In genomic region chr7:50145801-50146338, GRCh38 we compare ENCODE assay signal across 15 cellular contexts. TPM values are rescaled to one million over a fixed set of nuclear protein-coding genes. Genes with fewer than 3 reads are reported as not detected.
DNase-seq lines count a peak whose midpoint lies in the region; ATAC-seq and TF ChIP-seq lines count a peak whose summit lies in the region.
"Had no signal": no experiment of that assay in that cellular context is flagged by ENCODE, and none has a peak within 500 bp of the region (broad histone marks: within the 10 kb centered on the region; RNA-seq: fewer than 3 reads in every experiment).

No MANE protein-coding gene starts in this region.

- no peaks in the 10 kb centered on the region for H3K9me2 ChIP-seq in GM23248 (ENCODE audit: insufficient read depth)

- peak overlapping the region; percentile 13 for H3K27ac Mint-ChIP-seq in activated CD8-positive, alpha-beta memory T cell treated with anti-CD3 and anti-CD28 coated beads, Interleukin-2, amount 10 ng/mL, durations not matched to agents 7 days and 5 days
- H3K27ac Mint-ChIP-seq in stimulated activated memory B cell treated with anti-CD40 and anti-IgM and Interleukin-4, amounts not matched to agents 10 μg/mL and 1 μg/mL and 100 μg/mL, for 72 hours = peak overlapping the region; percentile 94
- H3K27ac Mint-ChIP-seq in CD14-positive monocyte = no peak overlapping the region

- H3K27me3 Mint-ChIP-seq in activated CD8-positive, alpha-beta memory T cell treated with anti-CD3 and anti-CD28 coated beads, Interleukin-2, amount 10 ng/mL, durations not matched to agents 7 days and 5 days = peaks cover 5% of the 10 kb centered on the region
- H3K27me3 Mint-ChIP-seq in stimulated activated memory B cell treated with anti-CD40 and anti-IgM and Interleukin-4, amounts not matched to agents 10 μg/mL and 1 μg/mL and 100 μg/mL, for 72 hours = no peaks in the 10 kb centered on the region
- peaks cover 0 to 4% (median 2%) of the 10 kb centered on the region in 3 donors for H3K27me3 Mint-ChIP-seq in CD14-positive monocyte (ENCODE audit: low read depth in 3 of 3)

- H2AFZ ChIP-seq in GM23248 = no peak overlapping the region

- no peak for TF ChIP-seq POLR2A in heart left ventricle (IDR thresholded peaks at IDR 0.05)

- H3K4me1 ChIP-seq in GM23248 (ENCODE audit: insufficient read depth) (no peaks in the 10 kb centered on the region), heart left ventricle (peaks cover 0 to 4% (median 0%) of the 10 kb centered on the region in 12 donors)
- H3K4me1 ChIP-seq: A549, breast epithelium, esophagus muscularis mucosa had no signal

- CTCF ChIA-PET in activated CD8-positive, alpha-beta memory T cell treated with anti-CD3 and anti-CD28 coated beads, Interleukin-2, amount 10 ng/mL, durations not matched to agents 7 days and 5 days (lab: Charles Lee) = interaction anchor here (1.1 to 4.1 kb wide), 3 partner anchors 59 to 272 kb away, joined by 4 to 27 read pairs (median 5); no protein-coding TSS in a partner anchor

- H3K9me3 Mint-ChIP-seq in activated CD8-positive, alpha-beta memory T cell treated with anti-CD3 and anti-CD28 coated beads, Interleukin-2, amount 10 ng/mL, durations not matched to agents 7 days and 5 days (ENCODE audit: low read depth) = no peaks in the 10 kb centered on the region
- H3K9me3 Mint-ChIP-seq in stimulated activated memory B cell treated with anti-CD40 and anti-IgM and Interleukin-4, amounts not matched to agents 10 μg/mL and 1 μg/mL and 100 μg/mL, for 72 hours = no peaks in the 10 kb centered on the region
- no peaks in the 10 kb centered on the region for H3K9me3 Mint-ChIP-seq in CD14-positive monocyte

- H3F3A ChIP-seq in GM23248 (ENCODE audit: insufficient read depth) = no peaks in the 10 kb centered on the region

- 14 to 24% methylated on average over 2 of the region's 2 CpGs for WGBS in GM23248 (ENCODE audit: low coverage in 1 of 2, low lambda C conversion rate in 2 of 2, missing lambda C conversion rate in 2 of 2), 2 experiments
- 52 to 70% (median 63%) methylated on average over 2 of the region's 2 CpGs for WGBS in heart left ventricle, 4 donors

- H3K4me2 ChIP-seq in GM23248 (ENCODE audit: unreplicated experiment) = no peak overlapping the region
- H3K4me2 ChIP-seq: A549 had no signal

- H3K27ac ChIP-seq in GM23248 (no peak overlapping the region), heart left ventricle (no peak overlapping the region)
- H3K27ac ChIP-seq: A549, breast epithelium, esophagus muscularis mucosa had no signal

- intact Hi-C loops in CD14-positive monocyte (cut with micrococcal nuclease) = loop anchor here in 1 of 2 donors (5.0 kb wide), 1 partner anchor 226 kb away; no protein-coding TSS in a partner anchor
- intact Hi-C loops in heart left ventricle (cut with DNase I) = loop anchor here in 5 of 10 donors (5.0 to 10.0 kb wide), 4 partner anchors 269 to 1019 kb away; no protein-coding TSS in a partner anchor

- H3K4me3 ChIP-seq in GM23248 (no peak overlapping the region), heart left ventricle (no peak overlapping the region)
- H3K4me3 ChIP-seq: A549, breast epithelium, esophagus muscularis mucosa had no signal

- ATAC-seq in activated CD8-positive, alpha-beta memory T cell treated with anti-CD3 and anti-CD28 coated beads, Interleukin-2, amount 10 ng/mL, durations not matched to agents 7 days and 5 days = peak; percentile 46
- ATAC-seq in GM21786 (IDR thresholded peaks at IDR 0.05; ENCODE audit: unreplicated experiment) = peak; percentile 37
- peak; percentile 52 for ATAC-seq in HG03460 (IDR thresholded peaks at IDR 0.05; ENCODE audit: unreplicated experiment)
- ATAC-seq in stimulated activated memory B cell treated with anti-CD40 and anti-IgM and Interleukin-4, amounts not matched to agents 10 μg/mL and 1 μg/mL and 100 μg/mL, for 72 hours = peak; percentile 48
- no peak for ATAC-seq in heart left ventricle
- ATAC-seq: A549 had no signal

- H3K9me3 ChIP-seq in GM23248 (ENCODE audit: low read depth) = no peaks in the 10 kb centered on the region
- no peaks in the 10 kb centered on the region for H3K9me3 ChIP-seq in heart left ventricle
- H3K9me3 ChIP-seq: A549, breast epithelium, esophagus muscularis mucosa had no signal

- in situ Hi-C loops in GM23248 (cut with MboI) = loop anchor here (25.0 kb wide), 1 partner anchor 1016 kb away; no protein-coding TSS in a partner anchor

- TF ChIP-seq CTCF in CD14-positive monocyte (IDR thresholded peaks at IDR 0.05) (no peak), heart left ventricle (IDR thresholded peaks at IDR 0.05) (no peak)

- H3K36me3 ChIP-seq in GM23248 (ENCODE audit: low read depth) (no peaks in the 10 kb centered on the region), heart left ventricle (no peaks in the 10 kb centered on the region)
- H3K36me3 ChIP-seq: breast epithelium, esophagus muscularis mucosa had no signal

- H3K36me3 Mint-ChIP-seq in activated CD8-positive, alpha-beta memory T cell treated with anti-CD3 and anti-CD28 coated beads, Interleukin-2, amount 10 ng/mL, durations not matched to agents 7 days and 5 days = no peaks in the 10 kb centered on the region
- no peaks in the 10 kb centered on the region for H3K36me3 Mint-ChIP-seq in stimulated activated memory B cell treated with anti-CD40 and anti-IgM and Interleukin-4, amounts not matched to agents 10 μg/mL and 1 μg/mL and 100 μg/mL, for 72 hours
- H3K36me3 Mint-ChIP-seq in CD14-positive monocyte = no peaks in the 10 kb centered on the region

- no peak overlapping the region for H3K9ac ChIP-seq in GM23248

- no peaks in the 10 kb centered on the region for H3K79me2 ChIP-seq in GM23248 (ENCODE audit: insufficient read depth)

- DNase-seq in activated CD8-positive, alpha-beta memory T cell treated with anti-CD3 and anti-CD28 coated beads, Interleukin-2, amount 10 ng/mL, durations not matched to agents 7 days and 5 days = no peak
- no peak for DNase-seq in activated CD8-positive, alpha-beta memory T cell treated with anti-CD3 and anti-CD28 coated beads for 24 hours
- DNase-seq in CD14-positive monocyte (ENCODE audit: low spot score) (no peak), GM23248 (no peak), heart left ventricle (no peak)
- DNase-seq: stimulated activated CD4-positive, alpha-beta T cell treated with anti-CD3 and anti-CD28 coated beads, Interleukin-1b, Interleukin-23, amount 100 ng/mL, for 48 hours had no signal

- H4K20me1 ChIP-seq in GM23248 (ENCODE audit: insufficient read depth) = no peaks in the 10 kb centered on the region

- peaks cover 40% of the 10 kb centered on the region for H3K4me1 Mint-ChIP-seq in activated CD8-positive, alpha-beta memory T cell treated with anti-CD3 and anti-CD28 coated beads, Interleukin-2, amount 10 ng/mL, durations not matched to agents 7 days and 5 days
- peaks cover 73% of the 10 kb centered on the region for H3K4me1 Mint-ChIP-seq in stimulated activated memory B cell treated with anti-CD40 and anti-IgM and Interleukin-4, amounts not matched to agents 10 μg/mL and 1 μg/mL and 100 μg/mL, for 72 hours
- peaks cover 8% of the 10 kb centered on the region for H3K4me1 Mint-ChIP-seq in CD14-positive monocyte

- H3K27me3 ChIP-seq in GM23248 (replicated peaks; ENCODE audit: insufficient read depth) (no peaks in the 10 kb centered on the region), heart left ventricle (peaks cover 0 to 9% (median 0%) of the 10 kb centered on the region in 9 donors)
- H3K27me3 ChIP-seq: breast epithelium, esophagus muscularis mucosa had no signal

- no peak overlapping the region for H3K4me3 Mint-ChIP-seq in activated CD8-positive, alpha-beta memory T cell treated with anti-CD3 and anti-CD28 coated beads, Interleukin-2, amount 10 ng/mL, durations not matched to agents 7 days and 5 days
- H3K4me3 Mint-ChIP-seq in stimulated activated memory B cell treated with anti-CD40 and anti-IgM and Interleukin-4, amounts not matched to agents 10 μg/mL and 1 μg/mL and 100 μg/mL, for 72 hours = no peak overlapping the region
- H3K4me3 Mint-ChIP-seq in CD14-positive monocyte = no peak overlapping the region

RNA-seq across cellular contexts. Expression of gene ZPBP, which starts 52.8 kb away (rescaled TPM):
- total RNA-seq in activated CD8-positive, alpha-beta memory T cell treated with anti-CD3 and anti-CD28 coated beads, Interleukin-2, amount 10 ng/mL, durations not matched to agents 7 days and 5 days = not detected
- polyA plus RNA-seq in CD14-positive monocyte (not detected), GM23248 (2016; fragmentation: Nextera tagmentation; extraction: Ambion mirVana) (not detected in 2 replicates), heart left ventricle (not detected)
- not detected in 2 replicates for total RNA-seq in GM23248 (2014; rRNA removed; shearing (Covaris generic))
- total RNA-seq in heart left ventricle = not detected
- total RNA-seq: breast epithelium, esophagus muscularis mucosa, SK-MEL-5, temporal lobe had no signal
- polyA plus RNA-seq: A549, keratinocyte had no signal

Comparison
In these comparisons a context has a peak if more than half of its experiments do, and no peak if none do; other contexts are left out.
1. ATAC-seq: peak in activated CD8-positive, alpha-beta memory T cell treated with anti-CD3 and anti-CD28 coated beads, Interleukin-2, amount 10 ng/mL, durations not matched to agents 7 days and 5 days (single experiment), GM21786 (single experiment), HG03460 (single experiment) and stimulated activated memory B cell treated with anti-CD40 and anti-IgM and Interleukin-4, amounts not matched to agents 10 μg/mL and 1 μg/mL and 100 μg/mL, for 72 hours (single experiment); none in heart left ventricle (0 of 4).
2. H3K27ac Mint-ChIP-seq: peak in activated CD8-positive, alpha-beta memory T cell treated with anti-CD3 and anti-CD28 coated beads, Interleukin-2, amount 10 ng/mL, durations not matched to agents 7 days and 5 days (single experiment) and stimulated activated memory B cell treated with anti-CD40 and anti-IgM and Interleukin-4, amounts not matched to agents 10 μg/mL and 1 μg/mL and 100 μg/mL, for 72 hours (single experiment); none in CD14-positive monocyte (0 of 7).